Comparison of ENCODE assay signal across 8 cellular contexts in genomic region chr6:30781697-30782424, GRCh38. TPM values are rescaled to one million over a fixed set of nuclear protein-coding genes. Genes with fewer than 3 reads are reported as not detected.
DNase-seq lines count a peak whose midpoint lies in the region; ATAC-seq and TF ChIP-seq lines count a peak whose summit lies in the region.

No MANE protein-coding gene starts in this region.

- peak overlapping the region; percentile 79 for H3K27ac ChIP-seq in temporal lobe (ENCODE audit: low read depth, low read length)

- no peak for TF ChIP-seq CTCF in endothelial cell (IDR thresholded peaks at IDR 0.05; ENCODE audit: unreplicated experiment)

- H3K27ac Mint-ChIP-seq in endothelial cell (ENCODE audit: unreplicated experiment): peak overlapping the region; percentile 11

- H3K4me1 Mint-ChIP-seq in endothelial cell (ENCODE audit: unreplicated experiment): peaks cover 4% of the 10 kb centered on the region

- H3K36me3 Mint-ChIP-seq in endothelial cell (ENCODE audit: low read depth, unreplicated experiment): peaks cover 4% of the 10 kb centered on the region

- no peak for ATAC-seq in GM18907 (IDR thresholded peaks at IDR 0.05; ENCODE audit: unreplicated experiment)

- DNase-seq in activated effector memory CD4-positive, alpha-beta T cell treated with anti-CD3 and anti-CD28 coated beads, Interleukin-2, amount 50 U/mL, for 16 hours: peak; percentile 65
- DNase-seq in activated effector memory CD4-positive, alpha-beta T cell treated with Interleukin-2 at 50 U/mL for 16 hours: no peak
- DNase-seq in NCI-H2081 (lab: John Stamatoyannopoulos, UW) (peak; percentile 86 to 94), UCSD-AML1 (lab: John Stamatoyannopoulos, UW; ENCODE audit: unreplicated experiment) (peak; percentile 86), endothelial cell (ENCODE audit: low spot score) (no peak), mesenteric fat pad (ENCODE audit: low spot score) (peak; percentile 97)

- peaks cover 2% of the 10 kb centered on the region for H3K27me3 Mint-ChIP-seq in endothelial cell (ENCODE audit: unreplicated experiment)

- peak overlapping the region; percentile 42 for H3K4me3 Mint-ChIP-seq in endothelial cell (ENCODE audit: unreplicated experiment)

- no peaks in the 10 kb centered on the region for H3K9me3 Mint-ChIP-seq in endothelial cell (ENCODE audit: unreplicated experiment)

RNA-seq across cellular contexts. Expression of gene IER3, which starts 37.5 kb away (rescaled TPM):
- total RNA-seq in endothelial cell (ENCODE audit: unreplicated experiment): 4.8 TPM
- 146 TPM for total RNA-seq in mesenteric fat pad
- 1.7 TPM for total RNA-seq in temporal lobe

RNA-seq across cellular contexts. Expression of gene FLOT1, which starts 39.4 kb away (rescaled TPM):
- total RNA-seq in endothelial cell (ENCODE audit: unreplicated experiment) (136 TPM), mesenteric fat pad (190 TPM), temporal lobe (49.9 TPM)

Comparison
In these comparisons a context has a peak if more than half of its experiments do, and no peak if none do; other contexts are left out.
1. DNase-seq: peak in activated effector memory CD4-positive, alpha-beta T cell treated with anti-CD3 and anti-CD28 coated beads, Interleukin-2, amount 50 U/mL, for 16 hours (single experiment), NCI-H2081 (2 of 2), UCSD-AML1 (single experiment) and mesenteric fat pad (single experiment); none in activated effector memory CD4-positive, alpha-beta T cell treated with Interleukin-2 at 50 U/mL for 16 hours (single experiment) and endothelial cell (single experiment).
2. RNA of gene IER3, which starts 37.5 kb away (total RNA-seq): 146 TPM in mesenteric fat pad (single experiment); 4.8 TPM in endothelial cell (single experiment) and 1.7 TPM in temporal lobe (single experiment); every median in the first group is over 10 times any median in the second.